In the genomic region with DNA sequence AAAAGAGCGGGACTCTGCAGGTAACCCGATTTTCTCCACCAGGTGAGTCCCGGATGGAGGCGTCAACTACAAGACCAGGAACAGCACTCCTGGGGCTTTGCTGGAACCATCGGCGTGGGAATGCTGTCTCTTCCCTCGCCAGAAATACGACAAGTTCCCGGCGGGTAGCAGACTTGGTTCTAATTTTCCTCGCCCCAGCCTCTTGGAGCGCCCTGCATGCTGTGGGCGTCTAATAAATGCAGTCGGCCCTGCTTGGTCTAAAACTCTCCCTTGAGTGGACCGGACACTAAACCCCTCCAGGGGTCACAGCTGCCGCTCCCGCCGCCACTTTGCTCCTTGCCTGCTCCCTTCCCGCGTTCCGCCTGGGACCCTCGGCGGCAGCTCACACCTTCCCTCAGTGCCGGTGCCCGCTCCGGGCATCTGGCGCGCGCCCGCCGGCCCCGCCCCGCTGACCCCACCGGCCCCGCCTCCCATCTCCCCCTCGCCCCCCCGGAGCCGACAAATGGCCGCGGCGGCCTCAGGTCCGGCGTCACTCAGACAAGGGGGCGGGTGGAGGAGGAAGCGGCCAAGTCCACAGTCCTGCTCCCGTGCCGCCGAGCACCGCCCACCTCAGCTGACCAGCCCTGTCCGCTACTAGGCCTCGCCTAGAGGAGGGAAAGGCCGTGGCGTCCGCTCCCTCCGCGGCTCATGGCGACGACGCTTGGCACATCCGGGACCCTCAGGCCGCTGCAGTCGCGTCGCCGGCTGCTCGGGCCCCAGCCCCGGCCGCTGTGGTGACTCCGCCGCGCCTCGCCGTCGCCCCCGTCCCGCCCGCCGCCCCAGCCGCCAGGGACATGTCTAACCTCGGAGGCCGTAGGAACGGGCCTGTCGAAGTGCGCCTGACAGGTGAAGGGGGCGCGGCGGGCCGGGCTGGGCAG, we compare ENCODE assay signal across 8 cellular contexts.
DNase-seq lines count a peak whose midpoint lies in the region; ATAC-seq and TF ChIP-seq lines count a peak whose summit lies in the region.

No MANE protein-coding gene starts in this region.

- TF ChIP-seq CTCF in HCT116 (IDR thresholded peaks at IDR 0.05 in 2 of 3, conservative IDR thresholded peaks at IDR 0.05 in 1 of 3; ENCODE audit: borderline replicate concordance in 1 of 3, insufficient read depth in 1 of 3, low read depth in 2 of 3, low read length in 2 of 3) (no peak), tibial artery (IDR thresholded peaks at IDR 0.05) (no peak)

- peak overlapping the region; percentile 71 for H4K12ac ChIP-seq in trophoblast cell (ENCODE audit: low read depth, low read length)

- peak overlapping the region; percentile 91 to 96 (median 95) for H3K4me3 Mint-ChIP-seq in T-cell

- peaks cover 3% of the 10 kb centered on the region for H3K36me3 Mint-ChIP-seq in T-cell

- H3K9me3 ChIP-seq in HCT116 (ENCODE audit: control insufficient read depth in 1 of 2, insufficient read depth in 1 of 2, low read depth in 1 of 2, low read length in 2 of 2) (no peaks in the 10 kb centered on the region), trophoblast cell (ENCODE audit: insufficient read depth, low read depth, low read length) (no peaks in the 10 kb centered on the region), tibial artery (no peaks in the 10 kb centered on the region)

- peak overlapping the region; percentile 91 to 93 for H3K27ac Mint-ChIP-seq in T-cell

- WGBS in trophoblast cell (ENCODE audit: extremely low coverage, insufficient coverage, insufficient read length): no CpG with 5 or more reads among the region's 88 CpGs

- DNase-seq in DMS 273 treated with DMSO at 0.1 percent for 48 hours (lab: John Stamatoyannopoulos, UW) (peak; percentile 53), HCT116 (ENCODE audit: low read depth, low spot score) (peak; percentile 92), NCI-H1105 (lab: John Stamatoyannopoulos, UW) (peak; percentile 84), T-cell (peak in 33 of 34 experiments; percentile 13 to 72 (median 52)), left cardiac atrium (peak; percentile 98), trophoblast cell (peak; percentile 94 to 95), tibial artery (peak; percentile 96 to 98)

- H3K9ac ChIP-seq in HCT116 (ENCODE audit: low read length) (peak overlapping the region; percentile 73), trophoblast cell (ENCODE audit: low read length) (peak overlapping the region; percentile 51)

- no peaks in the 10 kb centered on the region for H3K36me3 ChIP-seq in HCT116 (ENCODE audit: control insufficient read depth in 1 of 2, insufficient read depth in 2 of 2, low read length in 2 of 2)
- H3K36me3 ChIP-seq in trophoblast cell (ENCODE audit: control insufficient read depth in 1 of 2, insufficient read depth in 2 of 2, low read length in 2 of 2): no peaks in the 10 kb centered on the region
- no peaks in the 10 kb centered on the region for H3K36me3 ChIP-seq in tibial artery

- peak overlapping the region; percentile 84 for H4K8ac ChIP-seq in trophoblast cell (ENCODE audit: low read depth, low read length)

- H3K79me2 ChIP-seq in HCT116 (ENCODE audit: insufficient read depth, low read length) (peaks cover 17% of the 10 kb centered on the region), trophoblast cell (ENCODE audit: control insufficient read depth, insufficient read depth, low read length, poor library complexity) (peaks cover 5% of the 10 kb centered on the region)

- H3K4me1 ChIP-seq in HCT116 (ENCODE audit: control insufficient read depth in 1 of 2, insufficient read depth in 2 of 2, low read length in 2 of 2): peaks cover 11 to 26% of the 10 kb centered on the region in 2 experiments
- H3K4me1 ChIP-seq in trophoblast cell (ENCODE audit: control insufficient read depth in 1 of 2, insufficient read depth in 2 of 2, low read length in 2 of 2): peaks cover 0 to 5% of the 10 kb centered on the region in 2 experiments
- peaks cover 0 to 19% (median 9%) of the 10 kb centered on the region in 4 donors for H3K4me1 ChIP-seq in tibial artery

- RAD21 ChIA-PET in HCT116 (lab: Charles Lee; ENCODE audit: low non-redundant PET in 1 of 2, low total read pairs in 2 of 2, uncharacterized antibody in 2 of 2, unreplicated experiment in 2 of 2): no interaction called here

- no peak overlapping the region for H3K23ac ChIP-seq in trophoblast cell (ENCODE audit: low read length)

- H3K27ac ChIP-seq in HCT116 (ENCODE audit: low read depth, low read length) (peak overlapping the region; percentile 77), angular gyrus (ENCODE audit: low read depth, low read length) (peak overlapping the region; percentile 66), trophoblast cell (ENCODE audit: low read depth, low read length) (no peak overlapping the region), tibial artery (peak overlapping the region; percentile 92 to 97)

- peak overlapping the region; percentile 76 for H3K4ac ChIP-seq in trophoblast cell (ENCODE audit: low read depth, low read length)

- H3K4me1 Mint-ChIP-seq in T-cell: peaks cover 35 to 45% (median 42%) of the 10 kb centered on the region in 3 donors

- peak overlapping the region; percentile 89 for H4K91ac ChIP-seq in trophoblast cell (ENCODE audit: low read depth, low read length)

- TSS peak; percentile 81 for BruUV-seq in HCT116 (replicated peaks; lab: Mats Ljungman, UMichigan)

- H3K27me3 ChIP-seq in HCT116 (ENCODE audit: insufficient read depth, low read length) (no peaks in the 10 kb centered on the region), trophoblast cell (ENCODE audit: insufficient read depth, low read length) (no peaks in the 10 kb centered on the region), tibial artery (no peaks in the 10 kb centered on the region)

- H3K4me2 ChIP-seq in HCT116 (ENCODE audit: low read length) (peak overlapping the region; percentile 91), trophoblast cell (ENCODE audit: low read length) (peak overlapping the region; percentile 96)

- H2AFZ ChIP-seq in HCT116 (ENCODE audit: low read depth, low read length, poor library complexity, severe bottlenecking): peak overlapping the region; percentile 29
- peak overlapping the region; percentile 96 for H2AFZ ChIP-seq in trophoblast cell (ENCODE audit: insufficient read depth, low read length, poor library complexity)

- no peaks in the 10 kb centered on the region for H4K20me1 ChIP-seq in HCT116 (ENCODE audit: insufficient read depth)

- H3K9me2 ChIP-seq in HCT116 (ENCODE audit: insufficient read depth): no peaks in the 10 kb centered on the region

- H3K9me3 Mint-ChIP-seq in T-cell: no peaks in the 10 kb centered on the region

- intact Hi-C loops in HCT116 (cut with micrococcal nuclease) (loop anchor here (5.0 kb wide), 1 partner anchor 109 kb away; no protein-coding TSS in a partner anchor), left cardiac atrium (cut with DNase I) (loop anchor here in 1 of 2 donors (5.0 kb wide), 1 partner anchor 64 kb away; a partner anchor contains a TSS), tibial artery (cut with DNase I; ENCODE audit: low total_unique reads) (no loop called here)

- peak; percentile 98 for ATAC-seq in HCT116
- ATAC-seq in T-cell (replicated peaks in 1 of 4): peak; percentile 70 to 73 (median 71)
- peak; percentile 99 to 100 for ATAC-seq in left cardiac atrium

- POLR2A ChIA-PET in HCT116 (lab: Charles Lee): interaction anchor here (0.7 to 1.2 kb wide), 2 partner anchors 10 to 67 kb away, joined by 3 read pairs; no protein-coding TSS in a partner anchor
- POLR2A ChIA-PET in T-cell (lab: Charles Lee): no interaction called here

- H2AK5ac ChIP-seq in trophoblast cell (ENCODE audit: low read length): no peak overlapping the region

- no peak overlapping the region for H2BK12ac ChIP-seq in trophoblast cell (ENCODE audit: low read length)

- peak overlapping the region; percentile 76 for H3K4me3 ChIP-seq in HCT116 (replicated peaks in 1 of 2; ENCODE audit: low read depth in 1 of 2, low read length in 2 of 2)
- H3K4me3 ChIP-seq in trophoblast cell (ENCODE audit: low read depth, low read length): peak overlapping the region; percentile 89
- H3K4me3 ChIP-seq in tibial artery: peak overlapping the region; percentile 80 to 99

- no peak overlapping the region for H2BK5ac ChIP-seq in trophoblast cell (ENCODE audit: low read depth, low read length, poor library complexity)

- no peaks in the 10 kb centered on the region for H3K27me3 Mint-ChIP-seq in T-cell

- H2BK120ac ChIP-seq in trophoblast cell (ENCODE audit: insufficient read depth, low read length, poor library complexity): peak overlapping the region; percentile 58

- CTCF ChIA-PET in HCT116 (lab: Charles Lee): no interaction called here
- CTCF ChIA-PET in T-cell (lab: Charles Lee): no interaction called here

- TF ChIP-seq POLR2A in HCT116 (IDR thresholded peaks at IDR 0.05; ENCODE audit: borderline replicate concordance, extremely low read depth, insufficient read depth, insufficient read length): peak; percentile 36

- H3K18ac ChIP-seq in trophoblast cell (ENCODE audit: low read length): peak overlapping the region; percentile 58

- TF ChIP-seq RAD21 in HCT116 (IDR thresholded peaks at IDR 0.05; ENCODE audit: low read depth): no peak

- peak overlapping the region; percentile 68 for H3K14ac ChIP-seq in trophoblast cell (ENCODE audit: low read length)

- peaks cover 5% of the 10 kb centered on the region for H3K79me1 ChIP-seq in trophoblast cell (ENCODE audit: low read length)

TF ChIP-seq in HCT116, 20 proteins besides CTCF, POLR2A, EP300 and RAD21 (continues in another document):
- TF ChIP-seq, protein P1, sequence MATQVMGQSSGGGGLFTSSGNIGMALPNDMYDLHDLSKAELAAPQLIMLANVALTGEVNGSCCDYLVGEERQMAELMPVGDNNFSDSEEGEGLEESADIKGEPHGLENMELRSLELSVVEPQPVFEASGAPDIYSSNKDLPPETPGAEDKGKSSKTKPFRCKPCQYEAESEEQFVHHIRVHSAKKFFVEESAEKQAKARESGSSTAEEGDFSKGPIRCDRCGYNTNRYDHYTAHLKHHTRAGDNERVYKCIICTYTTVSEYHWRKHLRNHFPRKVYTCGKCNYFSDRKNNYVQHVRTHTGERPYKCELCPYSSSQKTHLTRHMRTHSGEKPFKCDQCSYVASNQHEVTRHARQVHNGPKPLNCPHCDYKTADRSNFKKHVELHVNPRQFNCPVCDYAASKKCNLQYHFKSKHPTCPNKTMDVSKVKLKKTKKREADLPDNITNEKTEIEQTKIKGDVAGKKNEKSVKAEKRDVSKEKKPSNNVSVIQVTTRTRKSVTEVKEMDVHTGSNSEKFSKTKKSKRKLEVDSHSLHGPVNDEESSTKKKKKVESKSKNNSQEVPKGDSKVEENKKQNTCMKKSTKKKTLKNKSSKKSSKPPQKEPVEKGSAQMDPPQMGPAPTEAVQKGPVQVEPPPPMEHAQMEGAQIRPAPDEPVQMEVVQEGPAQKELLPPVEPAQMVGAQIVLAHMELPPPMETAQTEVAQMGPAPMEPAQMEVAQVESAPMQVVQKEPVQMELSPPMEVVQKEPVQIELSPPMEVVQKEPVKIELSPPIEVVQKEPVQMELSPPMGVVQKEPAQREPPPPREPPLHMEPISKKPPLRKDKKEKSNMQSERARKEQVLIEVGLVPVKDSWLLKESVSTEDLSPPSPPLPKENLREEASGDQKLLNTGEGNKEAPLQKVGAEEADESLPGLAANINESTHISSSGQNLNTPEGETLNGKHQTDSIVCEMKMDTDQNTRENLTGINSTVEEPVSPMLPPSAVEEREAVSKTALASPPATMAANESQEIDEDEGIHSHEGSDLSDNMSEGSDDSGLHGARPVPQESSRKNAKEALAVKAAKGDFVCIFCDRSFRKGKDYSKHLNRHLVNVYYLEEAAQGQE (IDR thresholded peaks at IDR 0.05; ENCODE audit: low read depth): no peak
- TF ChIP-seq ELF1 (IDR thresholded peaks at IDR 0.05; ENCODE audit: borderline replicate concordance, low read depth): no peak
